In genomic region chr5:81853005-81853357, GRCh38 we compare ENCODE assay signal across 9 cellular contexts.
DNase-seq lines count a peak whose midpoint lies in the region; ATAC-seq and TF ChIP-seq lines count a peak whose summit lies in the region.
"Had no signal": no experiment of that assay in that cellular context is flagged by ENCODE, and none has a peak within 500 bp of the region (broad histone marks: within the 10 kb centered on the region; RNA-seq: fewer than 3 reads in every experiment).

No MANE protein-coding gene starts in this region.

- CTCF ChIA-PET in activated naive CD4-positive, alpha-beta T cell treated with anti-CD3 and anti-CD28 coated beads, Interleukin-2, amount 10 ng/mL, durations not matched to agents 7 days and 5 days (lab: Charles Lee) = interaction anchor here (0.8 kb wide), 1 partner anchor 67 kb away, joined by 3 read pairs; no protein-coding TSS in a partner anchor

- no peak for TF ChIP-seq CTCF in mesothelial cell of epicardium (IDR thresholded peaks at IDR 0.05; ENCODE audit: unreplicated experiment)
- TF ChIP-seq CTCF in upper lobe of left lung (IDR thresholded peaks at IDR 0.05) = no peak

- H3K27me3 Mint-ChIP-seq in activated naive CD4-positive, alpha-beta T cell treated with anti-CD3 and anti-CD28 coated beads, Interleukin-2, amount 10 ng/mL, durations not matched to agents 7 days and 5 days = peaks cover 12% of the 10 kb centered on the region
- H3K27me3 Mint-ChIP-seq in mesothelial cell of epicardium (ENCODE audit: low read depth) = no peaks in the 10 kb centered on the region

- peak overlapping the region in 2 of 4 donors; percentile 53 to 62 for H3K4me3 ChIP-seq in upper lobe of left lung

- peak in 1 of 2 donors; percentile 4 for ATAC-seq in activated naive CD4-positive, alpha-beta T cell treated with anti-CD3 and anti-CD28 coated beads, Interleukin-2, amount 50 U/mL, for 72 hours
- ATAC-seq in upper lobe of left lung (ENCODE audit: low FRiP score in 2 of 2) (no peak), HG03457 (IDR thresholded peaks at IDR 0.05; ENCODE audit: unreplicated experiment) (no peak)

- H3K27ac Mint-ChIP-seq in activated naive CD4-positive, alpha-beta T cell treated with anti-CD3 and anti-CD28 coated beads, Interleukin-2, amount 10 ng/mL, durations not matched to agents 7 days and 5 days = peak overlapping the region; percentile 98
- H3K27ac Mint-ChIP-seq in activated naive CD4-positive, alpha-beta T cell treated with anti-CD3 and anti-CD28 coated beads, Interleukin-2, amount 50 U/mL, for 72 hours = peak overlapping the region; percentile 78 to 86
- H3K27ac Mint-ChIP-seq in mesothelial cell of epicardium = peak overlapping the region; percentile 96

- no peak for TF ChIP-seq POLR2A in upper lobe of left lung (IDR thresholded peaks at IDR 0.05)

- TF ChIP-seq EP300 in upper lobe of left lung (IDR thresholded peaks at IDR 0.05) = no peak

- H3K9me3 ChIP-seq in upper lobe of left lung = no peaks in the 10 kb centered on the region

- no peak for DNase-seq in activated naive CD4-positive, alpha-beta T cell treated with anti-CD3 and anti-CD28 coated beads, Interleukin-2, amount 10 ng/mL, durations not matched to agents 7 days and 5 days
- no peak for DNase-seq in activated naive CD4-positive, alpha-beta T cell treated with Interleukin-2 at 50 U/mL for 16 hours
- no peak for DNase-seq in activated naive CD4-positive, alpha-beta T cell treated with anti-CD3 and anti-CD28 coated beads, Interleukin-2, amount 50 U/mL, for 72 hours (ENCODE audit: low spot score in 2 of 2)
- DNase-seq in mesothelial cell of epicardium (ENCODE audit: low spot score in 2 of 2, unreplicated experiment in 2 of 2) = no peak
- DNase-seq in upper lobe of left lung = no peak
- no peak for DNase-seq in HuH-7 (ENCODE audit: low spot score)
- DNase-seq in NCI-H1694 treated with DMSO at 0.1 percent for 48 hours (lab: John Stamatoyannopoulos, UW) = no peak
- DNase-seq: SIG-M5 had no signal

- 70 to 78% methylated on average over 6 of the region's 6 CpGs for WGBS in upper lobe of left lung, 2 donors

- no peaks in the 10 kb centered on the region for H3K9me3 Mint-ChIP-seq in activated naive CD4-positive, alpha-beta T cell treated with anti-CD3 and anti-CD28 coated beads, Interleukin-2, amount 10 ng/mL, durations not matched to agents 7 days and 5 days
- H3K9me3 Mint-ChIP-seq in activated naive CD4-positive, alpha-beta T cell treated with anti-CD3 and anti-CD28 coated beads, Interleukin-2, amount 50 U/mL, for 72 hours = no peaks in the 10 kb centered on the region
- no peaks in the 10 kb centered on the region for H3K9me3 Mint-ChIP-seq in mesothelial cell of epicardium

- H3K27ac ChIP-seq in upper lobe of left lung = peak overlapping the region; percentile 73 to 92 (median 86)

- H3K36me3 ChIP-seq in upper lobe of left lung = no peaks in the 10 kb centered on the region

- peaks cover 7% of the 10 kb centered on the region for H3K36me3 Mint-ChIP-seq in activated naive CD4-positive, alpha-beta T cell treated with anti-CD3 and anti-CD28 coated beads, Interleukin-2, amount 10 ng/mL, durations not matched to agents 7 days and 5 days
- H3K36me3 Mint-ChIP-seq in activated naive CD4-positive, alpha-beta T cell treated with anti-CD3 and anti-CD28 coated beads, Interleukin-2, amount 50 U/mL, for 72 hours = no peaks in the 10 kb centered on the region
- H3K36me3 Mint-ChIP-seq in mesothelial cell of epicardium = no peaks in the 10 kb centered on the region

- no peaks in the 10 kb centered on the region for H3K27me3 ChIP-seq in upper lobe of left lung

- H3K4me3 Mint-ChIP-seq in activated naive CD4-positive, alpha-beta T cell treated with anti-CD3 and anti-CD28 coated beads, Interleukin-2, amount 10 ng/mL, durations not matched to agents 7 days and 5 days = peak overlapping the region; percentile 94
- peak overlapping the region; percentile 71 for H3K4me3 Mint-ChIP-seq in mesothelial cell of epicardium

- H3K4me1 ChIP-seq in upper lobe of left lung = peaks cover 33 to 57% (median 38%) of the 10 kb centered on the region in 4 donors

- H3K4me1 Mint-ChIP-seq in activated naive CD4-positive, alpha-beta T cell treated with anti-CD3 and anti-CD28 coated beads, Interleukin-2, amount 10 ng/mL, durations not matched to agents 7 days and 5 days = peaks cover 50% of the 10 kb centered on the region
- peaks cover 88% of the 10 kb centered on the region for H3K4me1 Mint-ChIP-seq in mesothelial cell of epicardium
